ENCODE assay signal across 1 cellular context in the genomic region with DNA sequence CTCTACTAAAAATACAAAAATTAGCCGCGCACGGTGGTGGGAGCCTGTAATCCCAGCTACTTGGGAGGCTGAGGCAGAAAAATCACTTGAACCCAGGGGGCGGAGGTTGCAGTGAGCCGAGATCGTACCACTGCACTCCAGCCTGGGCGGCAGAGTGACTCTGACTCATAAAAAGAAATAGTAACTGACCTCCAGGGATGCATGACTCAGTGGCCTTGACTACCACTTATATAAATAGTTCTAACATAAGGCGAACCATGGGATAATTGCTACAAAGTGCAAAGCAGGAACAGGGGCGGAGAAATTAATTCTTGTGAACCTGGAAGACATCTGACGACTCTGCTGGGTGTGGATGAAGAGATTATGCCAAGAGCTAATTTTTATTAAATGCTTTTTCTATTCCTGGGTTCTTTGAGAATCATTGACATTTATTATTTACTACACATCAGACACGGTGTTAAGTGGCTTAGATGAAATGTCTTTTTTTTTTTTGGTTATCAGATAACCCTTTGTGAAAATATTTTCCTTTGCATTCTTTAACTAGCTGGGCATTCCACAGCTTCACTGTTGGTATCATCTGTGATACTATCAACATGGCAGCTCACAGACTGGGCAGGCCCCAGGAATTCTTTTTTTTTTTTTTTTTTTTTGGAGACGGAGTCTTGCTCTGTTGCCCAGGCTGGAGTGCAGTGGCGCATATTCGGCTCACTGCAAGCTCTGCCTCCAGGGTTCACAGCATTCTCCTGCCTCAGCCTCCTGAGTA.
A peak's percentile ranks its signal among the peaks of the same experiment; 100 is the strongest.
TF ChIP-seq lines count a peak whose summit lies in the region.

No MANE protein-coding gene starts in this region.

TF ChIP-seq in HCT116, 20 proteins besides CTCF, POLR2A, EP300 and RAD21 (continued from another document):
- peak; percentile 87 for TF ChIP-seq FOSL1 (IDR thresholded peaks at IDR 0.05; ENCODE audit: low read depth)
- TF ChIP-seq ZFX (IDR thresholded peaks at IDR 0.05): no peak
- TF ChIP-seq, protein P1, sequence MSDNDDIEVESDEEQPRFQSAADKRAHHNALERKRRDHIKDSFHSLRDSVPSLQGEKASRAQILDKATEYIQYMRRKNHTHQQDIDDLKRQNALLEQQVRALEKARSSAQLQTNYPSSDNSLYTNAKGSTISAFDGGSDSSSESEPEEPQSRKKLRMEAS (IDR thresholded peaks at IDR 0.05): peak; percentile 46; the same call in 1 of the 2 replicates
- TF ChIP-seq, protein P2, sequence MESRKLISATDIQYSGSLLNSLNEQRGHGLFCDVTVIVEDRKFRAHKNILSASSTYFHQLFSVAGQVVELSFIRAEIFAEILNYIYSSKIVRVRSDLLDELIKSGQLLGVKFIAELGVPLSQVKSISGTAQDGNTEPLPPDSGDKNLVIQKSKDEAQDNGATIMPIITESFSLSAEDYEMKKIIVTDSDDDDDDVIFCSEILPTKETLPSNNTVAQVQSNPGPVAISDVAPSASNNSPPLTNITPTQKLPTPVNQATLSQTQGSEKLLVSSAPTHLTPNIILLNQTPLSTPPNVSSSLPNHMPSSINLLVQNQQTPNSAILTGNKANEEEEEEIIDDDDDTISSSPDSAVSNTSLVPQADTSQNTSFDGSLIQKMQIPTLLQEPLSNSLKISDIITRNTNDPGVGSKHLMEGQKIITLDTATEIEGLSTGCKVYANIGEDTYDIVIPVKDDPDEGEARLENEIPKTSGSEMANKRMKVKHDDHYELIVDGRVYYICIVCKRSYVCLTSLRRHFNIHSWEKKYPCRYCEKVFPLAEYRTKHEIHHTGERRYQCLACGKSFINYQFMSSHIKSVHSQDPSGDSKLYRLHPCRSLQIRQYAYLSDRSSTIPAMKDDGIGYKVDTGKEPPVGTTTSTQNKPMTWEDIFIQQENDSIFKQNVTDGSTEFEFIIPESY (IDR thresholded peaks at IDR 0.05; ENCODE audit: extremely low read depth, insufficient replicate concordance, low read length): no peak
- TF ChIP-seq, protein P3, sequence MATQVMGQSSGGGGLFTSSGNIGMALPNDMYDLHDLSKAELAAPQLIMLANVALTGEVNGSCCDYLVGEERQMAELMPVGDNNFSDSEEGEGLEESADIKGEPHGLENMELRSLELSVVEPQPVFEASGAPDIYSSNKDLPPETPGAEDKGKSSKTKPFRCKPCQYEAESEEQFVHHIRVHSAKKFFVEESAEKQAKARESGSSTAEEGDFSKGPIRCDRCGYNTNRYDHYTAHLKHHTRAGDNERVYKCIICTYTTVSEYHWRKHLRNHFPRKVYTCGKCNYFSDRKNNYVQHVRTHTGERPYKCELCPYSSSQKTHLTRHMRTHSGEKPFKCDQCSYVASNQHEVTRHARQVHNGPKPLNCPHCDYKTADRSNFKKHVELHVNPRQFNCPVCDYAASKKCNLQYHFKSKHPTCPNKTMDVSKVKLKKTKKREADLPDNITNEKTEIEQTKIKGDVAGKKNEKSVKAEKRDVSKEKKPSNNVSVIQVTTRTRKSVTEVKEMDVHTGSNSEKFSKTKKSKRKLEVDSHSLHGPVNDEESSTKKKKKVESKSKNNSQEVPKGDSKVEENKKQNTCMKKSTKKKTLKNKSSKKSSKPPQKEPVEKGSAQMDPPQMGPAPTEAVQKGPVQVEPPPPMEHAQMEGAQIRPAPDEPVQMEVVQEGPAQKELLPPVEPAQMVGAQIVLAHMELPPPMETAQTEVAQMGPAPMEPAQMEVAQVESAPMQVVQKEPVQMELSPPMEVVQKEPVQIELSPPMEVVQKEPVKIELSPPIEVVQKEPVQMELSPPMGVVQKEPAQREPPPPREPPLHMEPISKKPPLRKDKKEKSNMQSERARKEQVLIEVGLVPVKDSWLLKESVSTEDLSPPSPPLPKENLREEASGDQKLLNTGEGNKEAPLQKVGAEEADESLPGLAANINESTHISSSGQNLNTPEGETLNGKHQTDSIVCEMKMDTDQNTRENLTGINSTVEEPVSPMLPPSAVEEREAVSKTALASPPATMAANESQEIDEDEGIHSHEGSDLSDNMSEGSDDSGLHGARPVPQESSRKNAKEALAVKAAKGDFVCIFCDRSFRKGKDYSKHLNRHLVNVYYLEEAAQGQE (IDR thresholded peaks at IDR 0.05; ENCODE audit: low read depth): no peak
- no peak; the same call in 1 of the 2 replicates for TF ChIP-seq CEBPB (IDR thresholded peaks at IDR 0.05; ENCODE audit: low read depth)
- TF ChIP-seq SIN3A (IDR thresholded peaks at IDR 0.05; ENCODE audit: low read depth): peak; percentile 32; the same call in 1 of the 2 replicates
- TF ChIP-seq, protein P4, sequence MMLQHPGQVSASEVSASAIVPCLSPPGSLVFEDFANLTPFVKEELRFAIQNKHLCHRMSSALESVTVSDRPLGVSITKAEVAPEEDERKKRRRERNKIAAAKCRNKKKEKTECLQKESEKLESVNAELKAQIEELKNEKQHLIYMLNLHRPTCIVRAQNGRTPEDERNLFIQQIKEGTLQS (IDR thresholded peaks at IDR 0.05): no peak
- TF ChIP-seq JUND (IDR thresholded peaks at IDR 0.05): peak; percentile 91
- peak; percentile 79 for TF ChIP-seq TCF7L2 (IDR thresholded peaks at IDR 0.05; ENCODE audit: borderline replicate concordance, extremely low read depth, insufficient read depth, insufficient read length)
- TF ChIP-seq CBX3 (IDR thresholded peaks at IDR 0.05; ENCODE audit: low read depth): peak; percentile 89
- TF ChIP-seq POLR2AphosphoS5 (IDR thresholded peaks at IDR 0.05; ENCODE audit: low read depth, low read length): no peak
- TF ChIP-seq SRF (IDR thresholded peaks at IDR 0.05; ENCODE audit: low read depth): peak; percentile 28; the same call in 1 of the 2 replicates
- no peak for TF ChIP-seq ELF1 (IDR thresholded peaks at IDR 0.05; ENCODE audit: borderline replicate concordance, low read depth)
- peak; percentile 74 for TF ChIP-seq SP1 (IDR thresholded peaks at IDR 0.05; ENCODE audit: low read depth)
- no peak for TF ChIP-seq EZH2 (IDR thresholded peaks at IDR 0.05)
- no peak for TF ChIP-seq EZH2phosphoT487 (IDR thresholded peaks at IDR 0.05; ENCODE audit: borderline replicate concordance)
